ENCODE assay signal across 1 cellular context in the genomic region with DNA sequence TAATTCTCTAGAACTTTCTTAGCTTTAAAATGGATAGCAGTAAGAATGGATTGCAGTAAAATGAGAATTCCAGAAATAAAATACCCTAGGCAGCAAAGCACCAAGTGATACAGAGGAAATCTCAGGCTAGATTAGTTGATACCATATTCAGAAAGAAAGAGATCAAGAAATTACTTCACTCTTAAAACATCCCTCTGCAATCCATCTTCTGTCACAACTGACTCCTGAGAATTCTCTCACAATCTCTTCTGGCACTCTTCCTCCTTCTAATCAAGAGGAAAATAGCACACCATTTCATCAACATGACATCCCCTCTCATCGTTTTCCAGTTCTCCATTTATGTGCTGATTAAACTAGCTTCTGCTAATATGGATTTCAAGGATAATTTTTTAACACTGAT.
TF ChIP-seq lines count a peak whose summit lies in the region.

No MANE protein-coding gene starts in this region.

TF ChIP-seq in SK-N-SH treated with all-trans-retinoic acid at 6 μM for 48 hours, 23 proteins besides CTCF, POLR2A, EP300 and RAD21 (continued from another document):
- TF ChIP-seq CREB5 (CRISPR knock-in tag; IDR thresholded peaks at IDR 0.05; ENCODE audit: low read depth) = peak; percentile 90
- no peak for TF ChIP-seq POU6F1 (CRISPR knock-in tag; IDR thresholded peaks at IDR 0.05; ENCODE audit: borderline replicate concordance, low read depth)
- no peak for TF ChIP-seq RARB (CRISPR knock-in tag; IDR thresholded peaks at IDR 0.05)
- TF ChIP-seq ZFP30 (CRISPR knock-in tag; IDR thresholded peaks at IDR 0.05) = no peak
- TF ChIP-seq, protein P1, sequence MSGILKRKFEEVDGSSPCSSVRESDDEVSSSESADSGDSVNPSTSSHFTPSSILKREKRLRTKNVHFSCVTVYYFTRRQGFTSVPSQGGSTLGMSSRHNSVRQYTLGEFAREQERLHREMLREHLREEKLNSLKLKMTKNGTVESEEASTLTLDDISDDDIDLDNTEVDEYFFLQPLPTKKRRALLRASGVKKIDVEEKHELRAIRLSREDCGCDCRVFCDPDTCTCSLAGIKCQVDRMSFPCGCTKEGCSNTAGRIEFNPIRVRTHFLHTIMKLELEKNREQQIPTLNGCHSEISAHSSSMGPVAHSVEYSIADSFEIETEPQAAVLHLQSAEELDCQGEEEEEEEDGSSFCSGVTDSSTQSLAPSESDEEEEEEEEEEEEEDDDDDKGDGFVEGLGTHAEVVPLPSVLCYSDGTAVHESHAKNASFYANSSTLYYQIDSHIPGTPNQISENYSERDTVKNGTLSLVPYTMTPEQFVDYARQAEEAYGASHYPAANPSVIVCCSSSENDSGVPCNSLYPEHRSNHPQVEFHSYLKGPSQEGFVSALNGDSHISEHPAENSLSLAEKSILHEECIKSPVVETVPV (CRISPR knock-in tag; IDR thresholded peaks at IDR 0.05) = no peak
- peak; percentile 49; the same call in 1 of the 2 replicates for TF ChIP-seq GLIS3 (CRISPR knock-in tag; IDR thresholded peaks at IDR 0.05)
- no peak for TF ChIP-seq TSHZ2 (CRISPR knock-in tag; IDR thresholded peaks at IDR 0.05)
- no peak for TF ChIP-seq ZFP3 (CRISPR knock-in tag; IDR thresholded peaks at IDR 0.05)
- peak; percentile 64; the same call in 1 of the 2 replicates for TF ChIP-seq PATZ1 (CRISPR knock-in tag; IDR thresholded peaks at IDR 0.05; ENCODE audit: borderline replicate concordance)
